In genomic region chr13:39803851-39804250, GRCh38 we compare ENCODE assay signal across 22 cellular contexts.
"Had no signal": no experiment of that assay in that cellular context is flagged by ENCODE, and none has a peak within 500 bp of the region (broad histone marks: within the 10 kb centered on the region; RNA-seq: fewer than 3 reads in every experiment).

No MANE protein-coding gene starts in this region.

- H3K27ac Mint-ChIP-seq: activated CD4-positive, alpha-beta T cell treated with anti-CD3 and anti-CD28 coated beads, Interleukin-2, amount 10 ng/mL, durations not matched to agents 7 days and 5 days; activated naive CD8-positive, alpha-beta T cell; endodermal cell; immature natural killer cell; progenitor cell of endocrine pancreas had no signal

- H3K4me3 Mint-ChIP-seq: activated CD4-positive, alpha-beta T cell treated with anti-CD3 and anti-CD28 coated beads, Interleukin-2, amount 10 ng/mL, durations not matched to agents 7 days and 5 days; activated naive CD8-positive, alpha-beta T cell; endodermal cell; immature natural killer cell; naive B cell had no signal

- H3K36me3 ChIP-seq: cardiac muscle cell, esophagus squamous epithelium, gastrocnemius medialis, lower lobe of right lung, sigmoid colon, tibial artery had no signal

- H3K4me3 ChIP-seq: cardiac muscle cell, esophagus squamous epithelium, gastrocnemius medialis, lower lobe of right lung, sigmoid colon, tibial artery had no signal

- H3K36me3 Mint-ChIP-seq: immature natural killer cell had no signal

- H3K4me1 ChIP-seq: esophagus squamous epithelium, gastrocnemius medialis, lower lobe of right lung, sigmoid colon, tibial artery had no signal

- H3K27me3 Mint-ChIP-seq: activated CD4-positive, alpha-beta T cell treated with anti-CD3 and anti-CD28 coated beads, Interleukin-2, amount 10 ng/mL, durations not matched to agents 7 days and 5 days; progenitor cell of endocrine pancreas had no signal

- H3K4me1 Mint-ChIP-seq: immature natural killer cell, naive B cell had no signal

- ATAC-seq: gastrocnemius medialis, left lobe of liver, lower lobe of right lung, SK-N-SH treated with all-trans-retinoic acid at 6 μM for 48 hours had no signal

- H3K9me3 ChIP-seq: esophagus squamous epithelium, gastrocnemius medialis, lower lobe of right lung, sigmoid colon, tibial artery had no signal

- H3K27me3 ChIP-seq: cardiac muscle cell, esophagus squamous epithelium, gastrocnemius medialis, sigmoid colon, tibial artery had no signal

- H3K27ac ChIP-seq: cardiac muscle cell, esophagus squamous epithelium, gastrocnemius medialis, lower lobe of right lung, sigmoid colon, tibial artery had no signal

- FAIRE-seq: urothelium cell line had no signal

- DNase-seq: activated CD4-positive, alpha-beta T cell treated with anti-CD3 and anti-CD28 coated beads, Interleukin-2, amount 10 ng/mL, durations not matched to agents 7 days and 5 days; activated naive CD4-positive, alpha-beta T cell; amniotic stem cell; cortex of kidney; endodermal cell; esophagus squamous epithelium; gastrocnemius medialis; head of caudate nucleus; immature natural killer cell; lower lobe of right lung; naive B cell; retina; sigmoid colon; stimulated activated CD4-positive, alpha-beta T cell treated with anti-CD3 and anti-CD28 coated beads, Interleukin-2, amount 100 ng/mL, for 48 hours; stimulated activated naive CD4-positive, alpha-beta T cell treated with Interleukin-2 at 50 U/mL for 16 hours; tibial artery had no signal
